In genomic region chr2:193276069-193276468, GRCh38 we compare ENCODE assay signal across 14 cellular contexts.
A peak's percentile ranks its signal among the peaks of the same experiment; 100 is the strongest.
DNase-seq lines count a peak whose midpoint lies in the region; ATAC-seq and TF ChIP-seq lines count a peak whose summit lies in the region.
"Had no signal": no experiment of that assay in that cellular context is flagged by ENCODE, and none has a peak within 500 bp of the region (broad histone marks: within the 10 kb centered on the region; RNA-seq: fewer than 3 reads in every experiment).

No MANE protein-coding gene starts in this region.

- H3K27ac Mint-ChIP-seq in neural progenitor cell (no peak overlapping the region), CD14-positive monocyte (no peak overlapping the region)
- H3K27ac Mint-ChIP-seq: CD4-positive, CD25-positive, alpha-beta regulatory T cell; CD8-positive, alpha-beta T cell; H9 had no signal

- DNase-seq in coronary artery (ENCODE audit: low spot score) (peak; percentile 64), neural progenitor cell (ENCODE audit: low spot score) (peak; percentile 4), CD14-positive monocyte (ENCODE audit: low spot score) (no peak)
- DNase-seq: Caco-2; CD4-positive, CD25-positive, alpha-beta regulatory T cell; CD8-positive, alpha-beta T cell; DMS153; DND-41; GM23248; H9 had no signal

- H3K9ac ChIP-seq in SU-DHL-6 (ENCODE audit: low read length), result no peak overlapping the region
- no peak overlapping the region for H3K9ac ChIP-seq in neural progenitor cell
- H3K9ac ChIP-seq: GM23248 had no signal

- H3K4me1 ChIP-seq in neural progenitor cell, result no peaks in the 10 kb centered on the region

- H2AFZ ChIP-seq in SU-DHL-6 (ENCODE audit: low read depth, low read length, severe bottlenecking), result peak overlapping the region; percentile 16
- H2AFZ ChIP-seq in neural progenitor cell (replicated peaks), result no peak overlapping the region
- H2AFZ ChIP-seq: GM23248 had no signal

- H3K27ac ChIP-seq in SU-DHL-6 (ENCODE audit: low read depth, low read length) (no peak overlapping the region), coronary artery (no peak overlapping the region), neural progenitor cell (no peak overlapping the region)
- H3K27ac ChIP-seq: GM23248 had no signal

- no peaks in the 10 kb centered on the region for H3F3A ChIP-seq in SU-DHL-6 (ENCODE audit: insufficient read depth)
- no peaks in the 10 kb centered on the region for H3F3A ChIP-seq in neural progenitor cell (ENCODE audit: low read depth)

- H3K4me2 ChIP-seq in SU-DHL-6 (ENCODE audit: low read depth, low read length, poor library complexity, severe bottlenecking) (no peak overlapping the region), neural progenitor cell (no peak overlapping the region)

- H3K79me2 ChIP-seq in SU-DHL-6 (ENCODE audit: insufficient read depth, low read length) (no peaks in the 10 kb centered on the region), neural progenitor cell (ENCODE audit: low read depth) (no peaks in the 10 kb centered on the region)

- H3K36me3 Mint-ChIP-seq in neural progenitor cell, result no peaks in the 10 kb centered on the region
- H3K36me3 Mint-ChIP-seq in CD14-positive monocyte, result no peaks in the 10 kb centered on the region
- H3K36me3 Mint-ChIP-seq: CD4-positive, CD25-positive, alpha-beta regulatory T cell; CD8-positive, alpha-beta T cell had no signal

- no peaks in the 10 kb centered on the region for H4K20me1 ChIP-seq in SU-DHL-6 (ENCODE audit: low read depth, low read length)
- H4K20me1 ChIP-seq in neural progenitor cell (ENCODE audit: low read depth), result no peaks in the 10 kb centered on the region

- no peaks in the 10 kb centered on the region for H3K4me1 Mint-ChIP-seq in neural progenitor cell
- H3K4me1 Mint-ChIP-seq in CD14-positive monocyte, result peaks cover 16% of the 10 kb centered on the region
- H3K4me1 Mint-ChIP-seq: CD4-positive, CD25-positive, alpha-beta regulatory T cell had no signal

- H3K27me3 Mint-ChIP-seq in neural progenitor cell (ENCODE audit: insufficient read depth, low read depth) (no peaks in the 10 kb centered on the region), CD14-positive monocyte (ENCODE audit: low read depth in 3 of 3) (no peaks in the 10 kb centered on the region)
- H3K27me3 Mint-ChIP-seq: CD4-positive, CD25-positive, alpha-beta regulatory T cell had no signal

- no peak overlapping the region for H3K4me3 ChIP-seq in SU-DHL-6 (ENCODE audit: insufficient read depth, low read length, poor library complexity, severe bottlenecking)
- no peak overlapping the region for H3K4me3 ChIP-seq in coronary artery
- H3K4me3 ChIP-seq in neural progenitor cell, result no peak overlapping the region
- H3K4me3 ChIP-seq: GM23248 had no signal

- TF ChIP-seq CTCF in SU-DHL-6 (IDR thresholded peaks at IDR 0.05; ENCODE audit: insufficient read depth, low read length, poor library complexity, severe bottlenecking) (no peak), coronary artery (IDR thresholded peaks at IDR 0.05) (no peak), neural progenitor cell (IDR thresholded peaks at IDR 0.05) (no peak), CD14-positive monocyte (IDR thresholded peaks at IDR 0.05) (no peak)

- no peaks in the 10 kb centered on the region for H3K9me3 Mint-ChIP-seq in neural progenitor cell
- peaks cover 3 to 15% (median 12%) of the 10 kb centered on the region in 7 donors for H3K9me3 Mint-ChIP-seq in CD14-positive monocyte
- H3K9me3 Mint-ChIP-seq: CD8-positive, alpha-beta T cell; H9 had no signal

- no peaks in the 10 kb centered on the region for H3K9me2 ChIP-seq in SU-DHL-6 (replicated peaks; ENCODE audit: insufficient read depth, low read length)

- H3K27me3 ChIP-seq in SU-DHL-6 (ENCODE audit: low read length), result no peaks in the 10 kb centered on the region
- no peaks in the 10 kb centered on the region for H3K27me3 ChIP-seq in neural progenitor cell

- H3K4me3 Mint-ChIP-seq in neural progenitor cell (no peak overlapping the region), CD14-positive monocyte (no peak overlapping the region)
- H3K4me3 Mint-ChIP-seq: CD4-positive, CD25-positive, alpha-beta regulatory T cell; CD8-positive, alpha-beta T cell; H9 had no signal

- no peak for ATAC-seq in HG03135 (IDR thresholded peaks at IDR 0.05; ENCODE audit: unreplicated experiment)
- no peak for ATAC-seq in GM18520 (IDR thresholded peaks at IDR 0.05; ENCODE audit: unreplicated experiment)
- ATAC-seq: CD8-positive, alpha-beta T cell; HCT116 had no signal

- H3K9me3 ChIP-seq in SU-DHL-6 (ENCODE audit: insufficient read depth, low read length) (no peaks in the 10 kb centered on the region), neural progenitor cell (ENCODE audit: low read depth) (no peaks in the 10 kb centered on the region)
- H3K9me3 ChIP-seq: Caco-2 had no signal

- H3K36me3 ChIP-seq in SU-DHL-6 (ENCODE audit: low read length) (no peaks in the 10 kb centered on the region), neural progenitor cell (no peaks in the 10 kb centered on the region)

- intact Hi-C loops in CD14-positive monocyte (cut with micrococcal nuclease), result no loop called here
